22 cellular contexts compared by ENCODE assay signal in the genomic region with DNA sequence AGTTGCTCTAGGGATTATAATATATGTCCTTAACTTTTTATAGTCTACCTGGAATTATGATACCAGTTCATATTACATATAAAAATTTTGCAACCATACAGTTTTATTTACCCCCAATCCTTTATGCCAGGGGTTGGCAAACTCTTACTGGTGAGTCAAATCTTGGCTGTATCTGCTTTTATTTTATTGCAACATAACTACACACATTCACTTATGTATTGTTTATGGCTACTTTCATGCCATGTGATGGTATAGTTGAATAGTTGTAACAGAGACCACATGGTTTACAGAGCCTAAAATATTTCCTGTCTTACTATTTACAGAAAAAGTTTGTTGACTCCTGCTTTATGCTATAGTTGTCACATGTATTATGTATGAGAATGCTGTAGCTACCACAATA. TPM values are rescaled to one million over a fixed set of nuclear protein-coding genes. Genes with fewer than 3 reads are reported as not detected.
DNase-seq lines count a peak whose midpoint lies in the region; ATAC-seq, FAIRE-seq and TF ChIP-seq lines count a peak whose summit lies in the region.
"Had no signal": no experiment of that assay in that cellular context is flagged by ENCODE, and none has a peak within 500 bp of the region (broad histone marks: within the 10 kb centered on the region; RNA-seq: fewer than 3 reads in every experiment).

No MANE protein-coding gene starts in this region.

- no peaks in the 10 kb centered on the region for H3K9me3 Mint-ChIP-seq in activated T-helper 1 cell treated with anti-CD3 and anti-CD28 coated beads, Interleukin-12 subunit alpha, Interleukin-12 subunit beta, Interleukin-2, Interleukin-4 antibody, amounts not matched to agents 30 ng/mL and 10 ng/mL and 1 ng/mL, durations not matched to agents 14 hours and 24 hours and 36 hours
- H3K9me3 Mint-ChIP-seq: HFFc6 had no signal

- in situ Hi-C loops in SK-MEL-5 (cut with HindIII; ENCODE audit: low pct_unique_long_range_greater_than_20kb, low sequenced_read_pairs): no loop called here

- no peak for TF ChIP-seq CTCF in mucosa of descending colon (IDR thresholded peaks at IDR 0.05)

- H3K36me3 ChIP-seq in mucosa of descending colon (ENCODE audit: low read depth): no peaks in the 10 kb centered on the region
- H3K36me3 ChIP-seq: BLaER1 had no signal

- no peak overlapping the region for H3K27ac Mint-ChIP-seq in activated T-helper 1 cell treated with anti-CD3 and anti-CD28 coated beads, Interleukin-12 subunit alpha, Interleukin-12 subunit beta, Interleukin-2, Interleukin-4 antibody, amounts not matched to agents 30 ng/mL and 10 ng/mL and 1 ng/mL, durations not matched to agents 14 hours and 24 hours and 36 hours
- H3K27ac Mint-ChIP-seq: CD8-positive, alpha-beta T cell; HFFc6; IgD-negative memory B cell had no signal

- DNase-seq in GM12891 (ENCODE audit: insufficient read length, low spot score) (no peak), SK-MEL-5 (ENCODE audit: low read depth, low spot score) (peak; percentile 53), mucosa of descending colon (no peak), EL (no peak)
- DNase-seq in activated T-helper 1 cell treated with anti-CD3 and anti-CD28 coated beads, Interleukin-12 subunit alpha, Interleukin-12 subunit beta, Interleukin-2, Interleukin-4 antibody, amounts not matched to agents 30 ng/mL and 10 ng/mL and 1 ng/mL, durations not matched to agents 14 hours and 24 hours and 36 hours (ENCODE audit: low spot score): no peak
- DNase-seq: Calu3; CD8-positive, alpha-beta T cell; HFFc6; Karpas-422; MM.1S; NCI-H1105; NCI-H1694; NCI-H2081 treated with DMSO at 0.1 percent for 48 hours; NCI-H446 treated with DMSO at 0.1 percent for 48 hours; NK-92 treated with Interleukin-12 subunit alpha and Interleukin-12 subunit beta, amount 100 ng/mL, for 24 hours; SHP77 had no signal

- H3K27me3 Mint-ChIP-seq in activated T-helper 1 cell treated with anti-CD3 and anti-CD28 coated beads, Interleukin-12 subunit alpha, Interleukin-12 subunit beta, Interleukin-2, Interleukin-4 antibody, amounts not matched to agents 30 ng/mL and 10 ng/mL and 1 ng/mL, durations not matched to agents 14 hours and 24 hours and 36 hours (ENCODE audit: insufficient read depth): peaks cover 21% of the 10 kb centered on the region

- ATAC-seq in esophagus mucosa (peak; percentile 73), mucosa of descending colon (peak; percentile 88), GM19328 (IDR thresholded peaks at IDR 0.05; ENCODE audit: unreplicated experiment) (no peak)
- ATAC-seq: CD8-positive, alpha-beta T cell had no signal

- no peak for TF ChIP-seq POLR2A in GM12891 (IDR thresholded peaks at IDR 0.05; ENCODE audit: low read depth, low read length)

- no peak overlapping the region for H3K4me3 Mint-ChIP-seq in activated T-helper 1 cell treated with anti-CD3 and anti-CD28 coated beads, Interleukin-12 subunit alpha, Interleukin-12 subunit beta, Interleukin-2, Interleukin-4 antibody, amounts not matched to agents 30 ng/mL and 10 ng/mL and 1 ng/mL, durations not matched to agents 14 hours and 24 hours and 36 hours
- H3K4me3 Mint-ChIP-seq: CD8-positive, alpha-beta T cell; HFFc6; IgD-negative memory B cell had no signal

- H3K36me3 Mint-ChIP-seq in activated T-helper 1 cell treated with anti-CD3 and anti-CD28 coated beads, Interleukin-12 subunit alpha, Interleukin-12 subunit beta, Interleukin-2, Interleukin-4 antibody, amounts not matched to agents 30 ng/mL and 10 ng/mL and 1 ng/mL, durations not matched to agents 14 hours and 24 hours and 36 hours (ENCODE audit: low read depth): no peaks in the 10 kb centered on the region
- H3K36me3 Mint-ChIP-seq: IgD-negative memory B cell had no signal

- H3K4me1 ChIP-seq in mucosa of descending colon (ENCODE audit: low read depth): no peaks in the 10 kb centered on the region
- H3K4me1 ChIP-seq: BLaER1 had no signal

- H3K4me1 Mint-ChIP-seq in activated T-helper 1 cell treated with anti-CD3 and anti-CD28 coated beads, Interleukin-12 subunit alpha, Interleukin-12 subunit beta, Interleukin-2, Interleukin-4 antibody, amounts not matched to agents 30 ng/mL and 10 ng/mL and 1 ng/mL, durations not matched to agents 14 hours and 24 hours and 36 hours (ENCODE audit: low read depth): no peaks in the 10 kb centered on the region
- H3K4me1 Mint-ChIP-seq: IgD-negative memory B cell had no signal

- no peaks in the 10 kb centered on the region for H3K9me3 ChIP-seq in mucosa of descending colon
- H3K9me3 ChIP-seq: BLaER1 had no signal

- FAIRE-seq in GM12891 (lab: Jason Lieb, UNC): peak; percentile 9
- FAIRE-seq: HTR-8/SVneo, RCC 7860 had no signal

- intact Hi-C loops in mucosa of descending colon (cut with DNase I, micrococcal nuclease): no loop called here
- intact Hi-C loops in activated T-helper 1 cell treated with anti-CD3 and anti-CD28 coated beads, Interleukin-12 subunit alpha, Interleukin-12 subunit beta, Interleukin-2, Interleukin-4 antibody, amounts not matched to agents 30 ng/mL and 10 ng/mL and 1 ng/mL, durations not matched to agents 14 hours and 24 hours and 36 hours (cut with micrococcal nuclease): no loop called here

- no peak overlapping the region for H3K4me3 ChIP-seq in mucosa of descending colon
- H3K4me3 ChIP-seq: BLaER1 had no signal

TF ChIP-seq in GM12891, 5 proteins besides CTCF, POLR2A, EP300 and RAD21:
- TF ChIP-seq SPI1 (IDR thresholded peaks at IDR 0.05; ENCODE audit: low read depth, low read length) (no peak), POLR2AphosphoS5 (IDR thresholded peaks at IDR 0.05; ENCODE audit: low read depth, low read length) (no peak), POU2F2 (IDR thresholded peaks at IDR 0.05; ENCODE audit: low read depth, low read length) (no peak), PAX5 (IDR thresholded peaks at IDR 0.05; ENCODE audit: insufficient read depth, low read length, severe bottlenecking) (no peak), TAF1 (IDR thresholded peaks at IDR 0.05; ENCODE audit: low read depth, low read length) (no peak)

RNA-seq across cellular contexts. Expression of gene DLX2, which starts 25.8 kb away (rescaled TPM):
- 0.17 TPM for polyA plus RNA-seq in GM12891 (2012; ENCODE audit: low read depth, missing spikeins)
- 0.48 and 0.85 TPM in 2 replicates for total RNA-seq in SK-MEL-5 (2014; rRNA removed; shearing (Covaris generic))
- 20.5 and 21.8 TPM in 2 replicates for polyA plus RNA-seq in SK-MEL-5 (2015; cell fraction: cytosol; rRNA removed)
- 11.2 and 13.9 TPM in 2 replicates for polyA plus RNA-seq in SK-MEL-5 (2015; cell fraction: nucleus; rRNA removed)
- total RNA-seq in esophagus mucosa: not detected
- total RNA-seq in mucosa of descending colon: under 1 TPM in 1 of 3 donors, not detected in 2; 0.35 TPM
- 0.20 TPM in 1 of 2 replicates, not detected in the other for total RNA-seq in activated T-helper 1 cell treated with anti-CD3 and anti-CD28 coated beads, Interleukin-12 subunit alpha, Interleukin-12 subunit beta, Interleukin-2, Interleukin-4 antibody, amounts not matched to agents 30 ng/mL and 10 ng/mL and 1 ng/mL, durations not matched to agents 14 hours and 24 hours and 36 hours
- total RNA-seq: Calu3 had no signal
- polyA plus RNA-seq: IgD-negative memory B cell had no signal

RNA-seq across cellular contexts. Expression of gene DLX1, which starts 43.2 kb away (rescaled TPM):
- polyA plus RNA-seq in GM12891 (2012; ENCODE audit: low read depth, missing spikeins): 0.18 TPM
- 3.6 and 4.8 TPM in 2 replicates for total RNA-seq in SK-MEL-5 (2014; rRNA removed; shearing (Covaris generic))
- polyA plus RNA-seq in SK-MEL-5 (2015; cell fraction: cytosol; rRNA removed): 24.8 and 33.3 TPM in 2 replicates
- 53.0 and 79.0 TPM in 2 replicates for polyA plus RNA-seq in SK-MEL-5 (2015; cell fraction: nucleus; rRNA removed)
- total RNA-seq in esophagus mucosa (not detected), mucosa of descending colon (under 1 TPM; 0.14 to 0.79 (median 0.58) TPM)
- total RNA-seq in activated T-helper 1 cell treated with anti-CD3 and anti-CD28 coated beads, Interleukin-12 subunit alpha, Interleukin-12 subunit beta, Interleukin-2, Interleukin-4 antibody, amounts not matched to agents 30 ng/mL and 10 ng/mL and 1 ng/mL, durations not matched to agents 14 hours and 24 hours and 36 hours: not detected in 2 replicates
- total RNA-seq: Calu3; CD8-positive, alpha-beta T cell had no signal
- polyA plus RNA-seq: IgD-negative memory B cell had no signal
